13 cellular contexts compared by ENCODE assay signal in genomic region chr2:161088658-161089350, GRCh38.
DNase-seq lines count a peak whose midpoint lies in the region; ATAC-seq and TF ChIP-seq lines count a peak whose summit lies in the region.
"Had no signal": no experiment of that assay in that cellular context is flagged by ENCODE, and none has a peak within 500 bp of the region (broad histone marks: within the 10 kb centered on the region; RNA-seq: fewer than 3 reads in every experiment).

No MANE protein-coding gene starts in this region.

- DNase-seq in NCI-H1436 treated with DMSO at 0.1 percent for 48 hours (lab: John Stamatoyannopoulos, UW) (no peak), NCI-H526 (lab: John Stamatoyannopoulos, UW) (no peak), NOMO-1 treated with dmso at 0.1 percent for 144 hours (lab: John Stamatoyannopoulos, UW; ENCODE audit: unreplicated experiment) (no peak)
- DNase-seq in activated CD8-positive, alpha-beta memory T cell treated with anti-CD3 and anti-CD28 coated beads, Interleukin-2, amount 50 U/mL, for 48 hours, result no peak
- DNase-seq: activated CD4-positive, alpha-beta T cell treated with anti-CD3 and anti-CD28 coated beads, Interleukin-2, amount 50 U/mL, for 4 hours; COR-L47; NCI-H1092; upper lobe of right lung had no signal

- H3K9ac ChIP-seq in OCI-LY3 (ENCODE audit: low read length), result peak overlapping the region; percentile 14; the same call in 1 of the 2 replicates

- no peak overlapping the region for H2AFZ ChIP-seq in OCI-LY3 (ENCODE audit: low read depth, low read length)

- peak overlapping the region; percentile 49 for H3K27ac ChIP-seq in OCI-LY3 (ENCODE audit: low read length)
- H3K27ac ChIP-seq: upper lobe of right lung had no signal

- no peaks in the 10 kb centered on the region for H3K9me3 ChIP-seq in OCI-LY3 (ENCODE audit: insufficient read depth, low read length)
- H3K9me3 ChIP-seq: upper lobe of right lung had no signal

- H3K4me3 ChIP-seq in OCI-LY3 (ENCODE audit: low read length), result peak overlapping the region; percentile 45
- H3K4me3 ChIP-seq: upper lobe of right lung had no signal

- H3K4me1 ChIP-seq in OCI-LY3 (ENCODE audit: low read length), result peaks cover 38% of the 10 kb centered on the region
- H3K4me1 ChIP-seq: upper lobe of right lung had no signal

- ATAC-seq in GM18508 (IDR thresholded peaks at IDR 0.05; ENCODE audit: insufficient read depth, unreplicated experiment) (peak; percentile 82), GM21360 (IDR thresholded peaks at IDR 0.05; ENCODE audit: unreplicated experiment) (peak; percentile 90), HG03045 (IDR thresholded peaks at IDR 0.05; ENCODE audit: unreplicated experiment) (peak; percentile 83)
- ATAC-seq: Panc1, upper lobe of right lung had no signal

- no peaks in the 10 kb centered on the region for H4K20me1 ChIP-seq in OCI-LY3 (ENCODE audit: insufficient read depth, low read length)

- H3K36me3 ChIP-seq in OCI-LY3 (replicated peaks; ENCODE audit: low read depth, low read length), result no peaks in the 10 kb centered on the region
- H3K36me3 ChIP-seq: upper lobe of right lung had no signal

- TF ChIP-seq CTCF in OCI-LY3 (IDR thresholded peaks at IDR 0.05; ENCODE audit: low read depth, low read length), result no peak

- no peaks in the 10 kb centered on the region for H3K79me2 ChIP-seq in OCI-LY3 (ENCODE audit: low read length)

- H3K27me3 ChIP-seq in OCI-LY3 (ENCODE audit: low read depth, low read length), result no peaks in the 10 kb centered on the region
- H3K27me3 ChIP-seq: upper lobe of right lung had no signal

- peak overlapping the region; percentile 71 for H3K4me2 ChIP-seq in OCI-LY3 (ENCODE audit: low read length)
